In the genomic region with DNA sequence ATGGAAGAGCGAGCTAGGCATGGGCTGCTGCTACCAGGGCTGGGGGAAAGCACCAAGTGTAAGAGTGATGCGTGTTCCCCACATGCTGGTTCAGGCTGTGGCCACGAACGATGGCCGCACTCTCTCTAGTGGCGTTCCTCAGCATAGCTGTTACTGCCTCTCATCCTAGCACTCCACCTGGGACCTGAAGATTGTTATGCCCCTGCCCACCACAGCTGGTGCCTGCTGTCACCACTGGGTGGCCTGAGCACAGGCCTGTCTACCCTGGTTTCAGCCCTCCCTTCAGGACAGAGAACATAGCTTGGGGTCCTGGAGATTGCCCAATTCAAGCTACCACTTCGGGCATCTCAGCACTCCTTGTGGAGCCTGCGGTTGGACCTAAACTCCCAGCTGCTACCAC, we compare ENCODE assay signal across 1 cellular context.
TF ChIP-seq lines count a peak whose summit lies in the region.

No MANE protein-coding gene starts in this region.

TF ChIP-seq in GM12878, 131 proteins besides CTCF, POLR2A, EP300 and RAD21 (continued from another document):
- TF ChIP-seq, protein P1, sequence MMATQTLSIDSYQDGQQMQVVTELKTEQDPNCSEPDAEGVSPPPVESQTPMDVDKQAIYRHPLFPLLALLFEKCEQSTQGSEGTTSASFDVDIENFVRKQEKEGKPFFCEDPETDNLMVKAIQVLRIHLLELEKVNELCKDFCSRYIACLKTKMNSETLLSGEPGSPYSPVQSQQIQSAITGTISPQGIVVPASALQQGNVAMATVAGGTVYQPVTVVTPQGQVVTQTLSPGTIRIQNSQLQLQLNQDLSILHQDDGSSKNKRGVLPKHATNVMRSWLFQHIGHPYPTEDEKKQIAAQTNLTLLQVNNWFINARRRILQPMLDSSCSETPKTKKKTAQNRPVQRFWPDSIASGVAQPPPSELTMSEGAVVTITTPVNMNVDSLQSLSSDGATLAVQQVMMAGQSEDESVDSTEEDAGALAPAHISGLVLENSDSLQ (IDR thresholded peaks at IDR 0.05) = no peak
- TF ChIP-seq, protein P2, sequence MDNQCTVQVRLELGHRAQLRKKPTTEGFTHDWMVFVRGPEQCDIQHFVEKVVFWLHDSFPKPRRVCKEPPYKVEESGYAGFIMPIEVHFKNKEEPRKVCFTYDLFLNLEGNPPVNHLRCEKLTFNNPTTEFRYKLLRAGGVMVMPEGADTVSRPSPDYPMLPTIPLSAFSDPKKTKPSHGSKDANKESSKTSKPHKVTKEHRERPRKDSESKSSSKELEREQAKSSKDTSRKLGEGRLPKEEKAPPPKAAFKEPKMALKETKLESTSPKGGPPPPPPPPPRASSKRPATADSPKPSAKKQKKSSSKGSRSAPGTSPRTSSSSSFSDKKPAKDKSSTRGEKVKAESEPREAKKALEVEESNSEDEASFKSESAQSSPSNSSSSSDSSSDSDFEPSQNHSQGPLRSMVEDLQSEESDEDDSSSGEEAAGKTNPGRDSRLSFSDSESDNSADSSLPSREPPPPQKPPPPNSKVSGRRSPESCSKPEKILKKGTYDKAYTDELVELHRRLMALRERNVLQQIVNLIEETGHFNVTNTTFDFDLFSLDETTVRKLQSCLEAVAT (IDR thresholded peaks at IDR 0.05) = no peak
- TF ChIP-seq MTA3 (IDR thresholded peaks at IDR 0.05; ENCODE audit: borderline replicate concordance, low read length) (no peak), CHD1 (IDR thresholded peaks at IDR 0.05; ENCODE audit: low read depth, low read length) (no peak), ZBED1 (IDR thresholded peaks at IDR 0.05; ENCODE audit: borderline replicate concordance) (no peak), LARP7 (IDR thresholded peaks at IDR 0.05) (no peak), CREB1 (IDR thresholded peaks at IDR 0.05; ENCODE audit: low read depth) (no peak)
- TF ChIP-seq, protein P3, sequence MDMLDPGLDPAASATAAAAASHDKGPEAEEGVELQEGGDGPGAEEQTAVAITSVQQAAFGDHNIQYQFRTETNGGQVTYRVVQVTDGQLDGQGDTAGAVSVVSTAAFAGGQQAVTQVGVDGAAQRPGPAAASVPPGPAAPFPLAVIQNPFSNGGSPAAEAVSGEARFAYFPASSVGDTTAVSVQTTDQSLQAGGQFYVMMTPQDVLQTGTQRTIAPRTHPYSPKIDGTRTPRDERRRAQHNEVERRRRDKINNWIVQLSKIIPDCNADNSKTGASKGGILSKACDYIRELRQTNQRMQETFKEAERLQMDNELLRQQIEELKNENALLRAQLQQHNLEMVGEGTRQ (IDR thresholded peaks at IDR 0.05; ENCODE audit: borderline replicate concordance, low read depth, low read length) = no peak
